Comparison of ENCODE assay signal across 8 cellular contexts in genomic region chr12:13171921-13172859, GRCh38. TPM values are rescaled to one million over a fixed set of nuclear protein-coding genes. Genes with fewer than 3 reads are reported as not detected.
DNase-seq lines count a peak whose midpoint lies in the region; ATAC-seq, FAIRE-seq and TF ChIP-seq lines count a peak whose summit lies in the region.

No MANE protein-coding gene starts in this region.

- H3K9me3 Mint-ChIP-seq in nephron progenitor cell = peaks cover 12% of the 10 kb centered on the region
- H3K9me3 Mint-ChIP-seq in activated naive CD8-positive, alpha-beta T cell treated with anti-CD3 and anti-CD28 coated beads, Interleukin-2, amount 50 U/mL, for 24 hours = peaks cover 5% of the 10 kb centered on the region

- TF ChIP-seq CTCF in bronchial epithelial cell (IDR thresholded peaks at IDR 0.05; ENCODE audit: insufficient read depth, low read length, severe bottlenecking) (no peak), nephron progenitor cell (IDR thresholded peaks at IDR 0.05) (no peak)

- H3K27ac Mint-ChIP-seq in nephron progenitor cell = peak overlapping the region; percentile 43
- no peak overlapping the region for H3K27ac Mint-ChIP-seq in activated naive CD8-positive, alpha-beta T cell treated with anti-CD3 and anti-CD28 coated beads, Interleukin-2, amount 50 U/mL, for 24 hours

- peaks cover 5% of the 10 kb centered on the region for H3K27me3 Mint-ChIP-seq in nephron progenitor cell (ENCODE audit: low read depth, poor library complexity)
- peaks cover 12% of the 10 kb centered on the region for H3K27me3 Mint-ChIP-seq in activated naive CD8-positive, alpha-beta T cell treated with anti-CD3 and anti-CD28 coated beads, Interleukin-2, amount 50 U/mL, for 24 hours

- no peaks in the 10 kb centered on the region for H3K27me3 ChIP-seq in bronchial epithelial cell (ENCODE audit: control insufficient read depth, insufficient read depth, low read length)

- ATAC-seq in HG02870 (IDR thresholded peaks at IDR 0.05; ENCODE audit: unreplicated experiment) = peak; percentile 37
- no peak for ATAC-seq in activated naive CD8-positive, alpha-beta T cell treated with anti-CD3 and anti-CD28 coated beads, Interleukin-2, amount 50 U/mL, for 24 hours

- H3K4me3 Mint-ChIP-seq in nephron progenitor cell = peak overlapping the region; percentile 62
- H3K4me3 Mint-ChIP-seq in activated naive CD8-positive, alpha-beta T cell treated with anti-CD3 and anti-CD28 coated beads, Interleukin-2, amount 50 U/mL, for 24 hours = no peak overlapping the region

- DNase-seq in ELR (ENCODE audit: low read depth) = peak; percentile 65
- peak; percentile 82 for DNase-seq in bronchial epithelial cell (ENCODE audit: low read depth)
- DNase-seq in nephron progenitor cell = peak; percentile 76
- no peak for DNase-seq in UCSD-AML1 (lab: John Stamatoyannopoulos, UW; ENCODE audit: unreplicated experiment)
- no peak for DNase-seq in mucosa of gallbladder (ENCODE audit: low spot score)
- DNase-seq in activated naive CD8-positive, alpha-beta T cell treated with anti-CD3 and anti-CD28 coated beads, Interleukin-2, amount 50 U/mL, for 24 hours = no peak
- no peak for DNase-seq in SKM-1 treated with dmso at 0.1 percent for 144 hours (lab: John Stamatoyannopoulos, UW; ENCODE audit: unreplicated experiment)

- H3K36me3 ChIP-seq in bronchial epithelial cell (ENCODE audit: control insufficient read depth, insufficient read depth, low read length) = no peaks in the 10 kb centered on the region

- no peak overlapping the region for H3K4me3 ChIP-seq in bronchial epithelial cell (ENCODE audit: low read depth, low read length)

- FAIRE-seq in bronchial epithelial cell (lab: Jason Lieb, UNC) = peak; percentile 68

- no peaks in the 10 kb centered on the region for H3K36me3 Mint-ChIP-seq in nephron progenitor cell (ENCODE audit: low read depth)
- H3K36me3 Mint-ChIP-seq in activated naive CD8-positive, alpha-beta T cell treated with anti-CD3 and anti-CD28 coated beads, Interleukin-2, amount 50 U/mL, for 24 hours (ENCODE audit: low read depth) = no peaks in the 10 kb centered on the region

- H3K4me1 Mint-ChIP-seq in nephron progenitor cell = peaks cover 72% of the 10 kb centered on the region
- peaks cover 26% of the 10 kb centered on the region for H3K4me1 Mint-ChIP-seq in activated naive CD8-positive, alpha-beta T cell treated with anti-CD3 and anti-CD28 coated beads, Interleukin-2, amount 50 U/mL, for 24 hours

RNA-seq across cellular contexts. Expression of gene EMP1, which starts 24.3 kb away (rescaled TPM):
- 15.6 and 21.3 TPM in 2 replicates for total RNA-seq in bronchial epithelial cell
- total RNA-seq in mucosa of gallbladder = 66.0 TPM

Comparison
In these comparisons a context has a peak if more than half of its experiments do, and no peak if none do; other contexts are left out.
1. DNase-seq: peak in ELR (single experiment), bronchial epithelial cell (single experiment) and nephron progenitor cell (single experiment); none in UCSD-AML1 (single experiment), mucosa of gallbladder (single experiment), activated naive CD8-positive, alpha-beta T cell treated with anti-CD3 and anti-CD28 coated beads, Interleukin-2, amount 50 U/mL, for 24 hours (single experiment) and SKM-1 treated with dmso at 0.1 percent for 144 hours (single experiment).